9 cellular contexts compared by ENCODE assay signal in the genomic region with DNA sequence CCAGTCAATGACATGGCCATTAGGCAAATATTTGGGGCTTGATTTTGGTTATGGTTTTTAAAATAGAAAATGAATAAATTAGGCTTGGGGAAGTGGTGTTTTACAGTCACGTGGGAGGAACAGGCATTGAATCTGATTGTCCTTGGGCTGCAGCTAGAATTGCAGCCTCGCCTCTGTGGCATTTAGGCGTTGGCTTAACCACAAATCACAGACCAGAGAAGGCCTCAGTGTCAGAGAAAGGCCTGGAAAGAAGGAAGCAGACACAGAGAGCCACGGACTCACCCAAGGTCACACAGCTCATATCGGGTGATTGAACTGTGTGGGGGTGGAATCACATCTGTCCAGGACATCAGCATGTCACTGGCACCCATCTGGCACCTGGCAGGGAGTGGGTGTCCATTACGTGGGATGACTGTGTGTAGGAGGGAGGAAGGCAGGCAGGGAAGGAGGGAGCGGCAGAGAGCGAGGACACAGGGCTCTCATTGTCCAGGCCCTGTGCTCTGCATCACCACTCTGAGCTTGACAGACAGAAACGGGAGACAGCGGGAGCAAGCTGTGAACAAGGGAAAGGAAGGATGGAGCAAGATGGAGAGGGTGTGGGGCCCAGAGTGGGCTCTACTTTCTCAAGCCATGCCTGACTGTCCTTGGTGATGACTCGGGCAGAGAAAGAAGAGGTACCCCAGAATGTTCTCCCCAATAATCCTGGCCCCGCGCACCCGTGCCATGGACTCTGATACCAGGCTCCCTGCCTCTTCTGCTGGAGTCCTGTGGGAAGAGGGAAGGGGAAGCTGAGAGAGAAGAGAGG.
DNase-seq lines count a peak whose midpoint lies in the region; ATAC-seq, FAIRE-seq and TF ChIP-seq lines count a peak whose summit lies in the region.
"Had no signal": no experiment of that assay in that cellular context is flagged by ENCODE, and none has a peak within 500 bp of the region (broad histone marks: within the 10 kb centered on the region; RNA-seq: fewer than 3 reads in every experiment).

No MANE protein-coding gene starts in this region.

- H3K36me3 ChIP-seq in astrocyte (ENCODE audit: insufficient read depth, low read length): no peaks in the 10 kb centered on the region

- H3K27ac ChIP-seq in A549 (peak overlapping the region; percentile 79 to 85), astrocyte (ENCODE audit: low read depth, low read length) (peak overlapping the region; percentile 56)

- no peak for TF ChIP-seq POLR2A in A549 (IDR thresholded peaks at IDR 0.05; ENCODE audit: low read length)

- H3K9me3 ChIP-seq in A549 (0 out of 3 replicates have a peak, but pooled peaks cover 4% of the 10 kb centered on the region), astrocyte (ENCODE audit: insufficient read depth, low read depth, low read length) (peaks cover 6% of the 10 kb centered on the region)

- H4K20me1 ChIP-seq in astrocyte (ENCODE audit: insufficient read depth, low read length): no peaks in the 10 kb centered on the region

- no peak for FAIRE-seq in A549 (lab: Jason Lieb, UNC)
- no peak for FAIRE-seq in astrocyte (lab: Jason Lieb, UNC)

- ATAC-seq in A549 (peak; percentile 31 to 42; a peak in 5 of 6 replicates), GM18519 (IDR thresholded peaks at IDR 0.05; ENCODE audit: low FRiP score, unreplicated experiment) (no peak), GM21447 (IDR thresholded peaks at IDR 0.05; ENCODE audit: unreplicated experiment) (no peak)

- POLR2A ChIA-PET in A549 (lab: Yijun Ruan, JAX): interaction anchor here (1.5 kb wide), 1 partner anchor 186 kb away, joined by 6 read pairs; the partner anchor contains the start of gene FAM43A

- H3K27me3 ChIP-seq in astrocyte (ENCODE audit: insufficient read depth, low read length): no peaks in the 10 kb centered on the region

- H3K4me2 ChIP-seq in A549: peak overlapping the region; percentile 74
- H3K4me2 ChIP-seq in astrocyte (ENCODE audit: low read length): peak overlapping the region; percentile 65

- H3K4me3 Mint-ChIP-seq in astrocyte (ENCODE audit: unreplicated experiment): no peak overlapping the region
- no peak overlapping the region for H3K4me3 Mint-ChIP-seq in activated T-cell treated with anti-CD3 and anti-CD28 coated beads, Interleukin-2, amount 50 U/mL, for 24 hours

- CTCF ChIA-PET in A549 (lab: Yijun Ruan, JAX): interaction anchor here (1.7 kb wide), 1 partner anchor 189 kb away, joined by 10 read pairs; no protein-coding TSS in a partner anchor

- H3K4me1 Mint-ChIP-seq in astrocyte (ENCODE audit: low read depth, unreplicated experiment): peaks cover 27% of the 10 kb centered on the region
- no peaks in the 10 kb centered on the region for H3K4me1 Mint-ChIP-seq in activated T-cell treated with anti-CD3 and anti-CD28 coated beads, Interleukin-2, amount 50 U/mL, for 24 hours (ENCODE audit: low read depth)

- WGBS in A549 (ENCODE audit: missing lambda C conversion rate): 58% methylated on average over 14 of the region's 14 CpGs

- no peak for TF ChIP-seq EP300 in A549 (IDR thresholded peaks at IDR 0.05)

- H3K4me3 ChIP-seq in A549: no peak overlapping the region; the same call in 2 of the 3 replicates
- H3K4me3 ChIP-seq in astrocyte (ENCODE audit: insufficient read depth, low read depth, low read length): no peak overlapping the region

- DNase-seq in A549 (ENCODE audit: low read depth in 1 of 2, low spot score in 1 of 2) (peak in 1 of 2 experiments; percentile 38), HPDE6-E6E7 (ENCODE audit: extremely low spot score) (peak; percentile 34), astrocyte (ENCODE audit: low read depth) (peak; percentile 40), kidney tubule cell (ENCODE audit: low spot score) (peak; percentile 77), epidermal melanocyte (ENCODE audit: insufficient read length, low spot score) (no peak)
- DNase-seq in activated T-cell treated with anti-CD3 and anti-CD28 coated beads, Interleukin-2, amount 50 U/mL, for 24 hours: no peak
- DNase-seq: DND-41 had no signal

- no peaks in the 10 kb centered on the region for H3K36me3 Mint-ChIP-seq in astrocyte (ENCODE audit: low read depth, unreplicated experiment)
- no peaks in the 10 kb centered on the region for H3K36me3 Mint-ChIP-seq in activated T-cell treated with anti-CD3 and anti-CD28 coated beads, Interleukin-2, amount 50 U/mL, for 24 hours (ENCODE audit: low read depth)

- peak overlapping the region; percentile 66 for H2AFZ ChIP-seq in astrocyte (ENCODE audit: low read depth, low read length)

- H3K27ac Mint-ChIP-seq in astrocyte (ENCODE audit: unreplicated experiment): peak overlapping the region; percentile 86
- H3K27ac Mint-ChIP-seq in activated T-cell treated with anti-CD3 and anti-CD28 coated beads, Interleukin-2, amount 50 U/mL, for 24 hours: no peak overlapping the region

- TF ChIP-seq RAD21 in A549 (conservative IDR thresholded peaks at IDR 0.05 in 1 of 2, IDR thresholded peaks at IDR 0.05 in 1 of 2): no peak

- H3K4me1 ChIP-seq in A549 (peaks cover 37% of the 10 kb centered on the region), astrocyte (ENCODE audit: insufficient read depth, low read length) (peaks cover 31% of the 10 kb centered on the region)

- no peaks in the 10 kb centered on the region for H3K79me2 ChIP-seq in astrocyte (ENCODE audit: insufficient read depth, low read length)

- H3K9me3 Mint-ChIP-seq in astrocyte (ENCODE audit: unreplicated experiment): no peaks in the 10 kb centered on the region
- no peaks in the 10 kb centered on the region for H3K9me3 Mint-ChIP-seq in activated T-cell treated with anti-CD3 and anti-CD28 coated beads, Interleukin-2, amount 50 U/mL, for 24 hours

- H3K27me3 Mint-ChIP-seq in astrocyte (ENCODE audit: low read depth, unreplicated experiment): peaks cover 10% of the 10 kb centered on the region
- H3K27me3 Mint-ChIP-seq in activated T-cell treated with anti-CD3 and anti-CD28 coated beads, Interleukin-2, amount 50 U/mL, for 24 hours: peaks cover 25% of the 10 kb centered on the region

- TF ChIP-seq CTCF in A549 (IDR thresholded peaks at IDR 0.05) (no peak), astrocyte (IDR thresholded peaks at IDR 0.05; ENCODE audit: insufficient read depth, low read depth, low read length) (no peak)

- H3K9ac ChIP-seq in astrocyte (ENCODE audit: low read length): peak overlapping the region; percentile 48

TF ChIP-seq in A549, 52 proteins besides CTCF, POLR2A, EP300 and RAD21:
- TF ChIP-seq, protein P1, sequence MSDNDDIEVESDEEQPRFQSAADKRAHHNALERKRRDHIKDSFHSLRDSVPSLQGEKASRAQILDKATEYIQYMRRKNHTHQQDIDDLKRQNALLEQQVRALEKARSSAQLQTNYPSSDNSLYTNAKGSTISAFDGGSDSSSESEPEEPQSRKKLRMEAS (IDR thresholded peaks at IDR 0.05): 0 out of 2 replicates have a peak, but pooled peaks have one; percentile 17
- TF ChIP-seq, protein P2, sequence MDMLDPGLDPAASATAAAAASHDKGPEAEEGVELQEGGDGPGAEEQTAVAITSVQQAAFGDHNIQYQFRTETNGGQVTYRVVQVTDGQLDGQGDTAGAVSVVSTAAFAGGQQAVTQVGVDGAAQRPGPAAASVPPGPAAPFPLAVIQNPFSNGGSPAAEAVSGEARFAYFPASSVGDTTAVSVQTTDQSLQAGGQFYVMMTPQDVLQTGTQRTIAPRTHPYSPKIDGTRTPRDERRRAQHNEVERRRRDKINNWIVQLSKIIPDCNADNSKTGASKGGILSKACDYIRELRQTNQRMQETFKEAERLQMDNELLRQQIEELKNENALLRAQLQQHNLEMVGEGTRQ (IDR thresholded peaks at IDR 0.05): 0 out of 2 replicates have a peak, but pooled peaks have one; percentile 22
- TF ChIP-seq, protein P3, sequence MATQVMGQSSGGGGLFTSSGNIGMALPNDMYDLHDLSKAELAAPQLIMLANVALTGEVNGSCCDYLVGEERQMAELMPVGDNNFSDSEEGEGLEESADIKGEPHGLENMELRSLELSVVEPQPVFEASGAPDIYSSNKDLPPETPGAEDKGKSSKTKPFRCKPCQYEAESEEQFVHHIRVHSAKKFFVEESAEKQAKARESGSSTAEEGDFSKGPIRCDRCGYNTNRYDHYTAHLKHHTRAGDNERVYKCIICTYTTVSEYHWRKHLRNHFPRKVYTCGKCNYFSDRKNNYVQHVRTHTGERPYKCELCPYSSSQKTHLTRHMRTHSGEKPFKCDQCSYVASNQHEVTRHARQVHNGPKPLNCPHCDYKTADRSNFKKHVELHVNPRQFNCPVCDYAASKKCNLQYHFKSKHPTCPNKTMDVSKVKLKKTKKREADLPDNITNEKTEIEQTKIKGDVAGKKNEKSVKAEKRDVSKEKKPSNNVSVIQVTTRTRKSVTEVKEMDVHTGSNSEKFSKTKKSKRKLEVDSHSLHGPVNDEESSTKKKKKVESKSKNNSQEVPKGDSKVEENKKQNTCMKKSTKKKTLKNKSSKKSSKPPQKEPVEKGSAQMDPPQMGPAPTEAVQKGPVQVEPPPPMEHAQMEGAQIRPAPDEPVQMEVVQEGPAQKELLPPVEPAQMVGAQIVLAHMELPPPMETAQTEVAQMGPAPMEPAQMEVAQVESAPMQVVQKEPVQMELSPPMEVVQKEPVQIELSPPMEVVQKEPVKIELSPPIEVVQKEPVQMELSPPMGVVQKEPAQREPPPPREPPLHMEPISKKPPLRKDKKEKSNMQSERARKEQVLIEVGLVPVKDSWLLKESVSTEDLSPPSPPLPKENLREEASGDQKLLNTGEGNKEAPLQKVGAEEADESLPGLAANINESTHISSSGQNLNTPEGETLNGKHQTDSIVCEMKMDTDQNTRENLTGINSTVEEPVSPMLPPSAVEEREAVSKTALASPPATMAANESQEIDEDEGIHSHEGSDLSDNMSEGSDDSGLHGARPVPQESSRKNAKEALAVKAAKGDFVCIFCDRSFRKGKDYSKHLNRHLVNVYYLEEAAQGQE (IDR thresholded peaks at IDR 0.05): no peak
TF ChIP-seq in A549: peak in this region for 2.

Comparison
In these comparisons a context has a peak if more than half of its experiments do, and no peak if none do; other contexts are left out.
1. ATAC-seq: peak in A549 (2 of 2); none in GM18519 (single experiment) and GM21447 (single experiment).
2. DNase-seq: peak in HPDE6-E6E7 (single experiment), astrocyte (single experiment) and kidney tubule cell (single experiment); none in epidermal melanocyte (single experiment) and activated T-cell treated with anti-CD3 and anti-CD28 coated beads, Interleukin-2, amount 50 U/mL, for 24 hours (single experiment).